1 cellular context compared by ENCODE assay signal in the genomic region with DNA sequence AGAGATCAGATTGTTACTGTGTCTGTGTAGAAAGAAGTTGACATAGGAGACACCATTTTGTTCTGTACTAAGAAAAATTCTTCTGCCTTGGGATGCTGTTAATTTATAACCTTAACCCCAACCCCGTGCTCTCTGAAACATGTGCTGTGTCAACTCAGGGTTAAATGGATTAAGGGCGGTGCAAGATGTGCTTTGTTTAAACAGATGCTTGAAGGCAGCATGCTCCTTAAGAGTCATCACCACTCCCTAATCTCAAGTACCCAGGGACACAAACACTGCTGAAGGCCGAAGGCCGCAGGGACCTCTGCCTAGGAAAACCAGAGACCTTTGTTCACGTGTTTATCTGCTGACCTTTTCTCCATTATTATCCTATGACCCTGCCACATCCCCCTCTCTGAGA.
TF ChIP-seq lines count a peak whose summit lies in the region.
"Not testable (repeated sequence)": the region's sequence is repeated elsewhere in the genome, so short reads cannot be mapped to it uniquely, and the experiment has no call there.

No MANE protein-coding gene starts in this region.

TF ChIP-seq in K562, 482 proteins besides CTCF, POLR2A, EP300 and RAD21 (continued from another document):
- peak; percentile 3; the same call in 1 of the 2 replicates for TF ChIP-seq NFE2L1 (tag; IDR thresholded peaks at IDR 0.05; ENCODE audit: borderline replicate concordance, low read depth)
- peak; percentile 28; the same call in 1 of the 2 replicates for TF ChIP-seq BHLHE40 (IDR thresholded peaks at IDR 0.05; ENCODE audit: low read length)
- peak; percentile 64 for TF ChIP-seq HDAC3 (IDR thresholded peaks at IDR 0.05; ENCODE audit: borderline replicate concordance, partially characterized antibody)
- TF ChIP-seq LEF1 (IDR thresholded peaks at IDR 0.05): peak; percentile 58; the same call in 1 of the 2 replicates
- peak; percentile 42; the same call in 1 of the 2 replicates for TF ChIP-seq ETV1 (tag; conservative IDR thresholded peaks at IDR 0.05; ENCODE audit: low read depth)
- peak; percentile 78 for TF ChIP-seq L3MBTL2 (IDR thresholded peaks at IDR 0.05)
- TF ChIP-seq RAD51 (IDR thresholded peaks at IDR 0.05; ENCODE audit: borderline replicate concordance, low read depth): peak; percentile 24; the same call in 1 of the 2 replicates
- TF ChIP-seq, protein P1, sequence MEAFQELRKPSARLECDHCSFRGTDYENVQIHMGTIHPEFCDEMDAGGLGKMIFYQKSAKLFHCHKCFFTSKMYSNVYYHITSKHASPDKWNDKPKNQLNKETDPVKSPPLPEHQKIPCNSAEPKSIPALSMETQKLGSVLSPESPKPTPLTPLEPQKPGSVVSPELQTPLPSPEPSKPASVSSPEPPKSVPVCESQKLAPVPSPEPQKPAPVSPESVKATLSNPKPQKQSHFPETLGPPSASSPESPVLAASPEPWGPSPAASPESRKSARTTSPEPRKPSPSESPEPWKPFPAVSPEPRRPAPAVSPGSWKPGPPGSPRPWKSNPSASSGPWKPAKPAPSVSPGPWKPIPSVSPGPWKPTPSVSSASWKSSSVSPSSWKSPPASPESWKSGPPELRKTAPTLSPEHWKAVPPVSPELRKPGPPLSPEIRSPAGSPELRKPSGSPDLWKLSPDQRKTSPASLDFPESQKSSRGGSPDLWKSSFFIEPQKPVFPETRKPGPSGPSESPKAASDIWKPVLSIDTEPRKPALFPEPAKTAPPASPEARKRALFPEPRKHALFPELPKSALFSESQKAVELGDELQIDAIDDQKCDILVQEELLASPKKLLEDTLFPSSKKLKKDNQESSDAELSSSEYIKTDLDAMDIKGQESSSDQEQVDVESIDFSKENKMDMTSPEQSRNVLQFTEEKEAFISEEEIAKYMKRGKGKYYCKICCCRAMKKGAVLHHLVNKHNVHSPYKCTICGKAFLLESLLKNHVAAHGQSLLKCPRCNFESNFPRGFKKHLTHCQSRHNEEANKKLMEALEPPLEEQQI (IDR thresholded peaks at IDR 0.05): peak; percentile 49; the same call in 1 of the 2 replicates
- TF ChIP-seq PTTG1 (tag; IDR thresholded peaks at IDR 0.05; ENCODE audit: low read depth): peak; percentile 70; the same call in 1 of the 2 replicates
- TF ChIP-seq MEIS2 (IDR thresholded peaks at IDR 0.05; ENCODE audit: partially characterized antibody): peak; percentile 40
- peak; percentile 96 for TF ChIP-seq KDM1A (IDR thresholded peaks at IDR 0.05)
- TF ChIP-seq POLR2AphosphoS5 (IDR thresholded peaks at IDR 0.05; ENCODE audit: control insufficient read depth, insufficient read depth, low read depth, low read length): 0 out of 2 replicates have a peak, but pooled peaks have one; percentile 23
- peak; percentile 20; the same call in 1 of the 2 replicates for TF ChIP-seq TEAD4 (IDR thresholded peaks at IDR 0.05; ENCODE audit: low read length)
- not testable (repeated sequence) for TF ChIP-seq TEAD4 (CRISPR knock-in tag; IDR thresholded peaks at IDR 0.05; ENCODE audit: borderline replicate concordance)
- TF ChIP-seq, protein P2, sequence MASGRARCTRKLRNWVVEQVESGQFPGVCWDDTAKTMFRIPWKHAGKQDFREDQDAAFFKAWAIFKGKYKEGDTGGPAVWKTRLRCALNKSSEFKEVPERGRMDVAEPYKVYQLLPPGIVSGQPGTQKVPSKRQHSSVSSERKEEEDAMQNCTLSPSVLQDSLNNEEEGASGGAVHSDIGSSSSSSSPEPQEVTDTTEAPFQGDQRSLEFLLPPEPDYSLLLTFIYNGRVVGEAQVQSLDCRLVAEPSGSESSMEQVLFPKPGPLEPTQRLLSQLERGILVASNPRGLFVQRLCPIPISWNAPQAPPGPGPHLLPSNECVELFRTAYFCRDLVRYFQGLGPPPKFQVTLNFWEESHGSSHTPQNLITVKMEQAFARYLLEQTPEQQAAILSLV (tag; IDR thresholded peaks at IDR 0.05): 0 out of 2 replicates have a peak, but pooled peaks have one; percentile 45
- TF ChIP-seq DMBX1 (CRISPR knock-in tag; IDR thresholded peaks at IDR 0.05; ENCODE audit: borderline replicate concordance): peak; percentile 89
- peak; percentile 77 for TF ChIP-seq NR2C1 (IDR thresholded peaks at IDR 0.05)
- peak; percentile 84 for TF ChIP-seq NR2C1 (tag; IDR thresholded peaks at IDR 0.05)
- TF ChIP-seq MAFG (tag; conservative IDR thresholded peaks at IDR 0.05): 0 out of 2 replicates have a peak, but pooled peaks have one; percentile 13
- peak; percentile 75 for TF ChIP-seq MTA2 (IDR thresholded peaks at IDR 0.05; ENCODE audit: low read depth)
- peak; percentile 65 for TF ChIP-seq EP400 (IDR thresholded peaks at IDR 0.05)
- peak in 1 of 2 experiments; percentile 62; a peak in 2 of 4 replicates for TF ChIP-seq FOXK2 (conservative IDR thresholded peaks at IDR 0.05 in 1 of 2, IDR thresholded peaks at IDR 0.05 in 1 of 2; ENCODE audit: low read depth in 2 of 2)
